In the genomic region with DNA sequence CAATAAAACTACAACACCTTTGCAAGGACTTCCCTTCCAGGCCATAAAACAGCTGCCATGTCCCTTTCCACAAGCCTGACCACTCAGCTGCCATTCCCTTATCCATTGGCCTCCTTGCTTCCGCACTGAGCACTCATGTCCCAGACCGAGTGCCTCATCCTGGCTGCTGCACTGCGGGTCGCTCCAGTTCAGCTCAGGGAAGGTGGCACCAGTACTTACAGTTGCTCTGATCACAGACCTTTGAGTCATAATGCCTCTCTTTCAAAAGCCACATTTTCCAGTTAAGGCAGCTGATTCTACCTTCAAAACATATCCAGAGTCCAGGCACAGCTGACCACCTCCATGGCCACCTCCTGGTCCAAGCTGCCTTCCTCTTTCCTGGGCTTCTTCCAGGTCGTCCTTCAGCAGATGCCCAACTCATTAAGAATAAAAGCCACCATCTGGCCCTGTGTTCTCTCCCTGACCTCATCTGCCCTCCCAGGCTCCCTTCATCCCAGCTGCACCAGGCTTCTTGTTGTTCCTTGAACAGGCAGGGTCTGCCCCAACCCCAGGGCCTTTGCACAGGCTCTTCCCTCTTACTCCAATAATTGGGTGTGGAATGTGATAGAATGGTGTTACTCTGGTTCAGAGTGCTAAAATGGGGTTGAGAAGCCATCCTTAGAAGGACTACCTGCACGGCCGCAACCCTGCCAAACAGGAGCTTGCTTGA, we compare ENCODE assay signal across 27 cellular contexts.
"Had no signal": no experiment of that assay in that cellular context is flagged by ENCODE, and none has a peak within 500 bp of the region (broad histone marks: within the 10 kb centered on the region; RNA-seq: fewer than 3 reads in every experiment).

No MANE protein-coding gene starts in this region.

- H3K4me2 ChIP-seq: SK-N-SH had no signal

- H3K4me3 ChIP-seq: SJCRH30 had no signal

- H3K36me3 Mint-ChIP-seq: activated naive CD8-positive, alpha-beta T cell treated with anti-CD3 and anti-CD28 coated beads, Interleukin-2, amount 10 ng/mL, durations not matched to agents 7 days and 5 days had no signal

- H3K4me1 ChIP-seq: SJCRH30 had no signal

- H3K27ac Mint-ChIP-seq: activated CD4-positive, alpha-beta T cell treated with anti-CD3 and anti-CD28 coated beads for 36 hours; activated CD8-positive, alpha-beta T cell treated with anti-CD3 and anti-CD28 coated beads, Interleukin-2, amount 10 ng/mL, durations not matched to agents 7 days and 5 days; activated naive CD8-positive, alpha-beta T cell treated with anti-CD3 and anti-CD28 coated beads, Interleukin-2, amount 10 ng/mL, durations not matched to agents 7 days and 5 days had no signal

- H3K36me3 ChIP-seq: SJCRH30 had no signal

- H3K4me1 Mint-ChIP-seq: activated CD4-positive, alpha-beta T cell treated with anti-CD3 and anti-CD28 coated beads for 36 hours; activated naive CD8-positive, alpha-beta T cell treated with anti-CD3 and anti-CD28 coated beads, Interleukin-2, amount 10 ng/mL, durations not matched to agents 7 days and 5 days had no signal

- H3K9ac ChIP-seq: SK-N-SH had no signal

- ATAC-seq: activated CD4-positive, alpha-beta T cell treated with anti-CD3 and anti-CD28 coated beads for 36 hours; activated CD8-positive, alpha-beta T cell treated with anti-CD3 and anti-CD28 coated beads, Interleukin-2, amount 10 ng/mL, durations not matched to agents 7 days and 5 days; Panc1 had no signal

- H3K9me3 ChIP-seq: SJCRH30, SK-N-SH had no signal

- H3K27ac ChIP-seq: SJCRH30, VCaP had no signal

- DNase-seq: activated CD4-positive, alpha-beta T cell treated with anti-CD3 and anti-CD28 coated beads for 36 hours; activated CD4-positive, alpha-beta T cell treated with anti-CD3 and anti-CD28 coated beads, Interleukin-2, amount 50 U/mL, for 4 hours; activated CD8-positive, alpha-beta memory T cell treated with anti-CD3 and anti-CD28 coated beads, Interleukin-2, amount 50 U/mL, for 48 hours; activated CD8-positive, alpha-beta T cell treated with anti-CD3 and anti-CD28 coated beads, Interleukin-2, amount 10 ng/mL, durations not matched to agents 7 days and 5 days; activated naive CD4-positive, alpha-beta T cell treated with anti-CD3 and anti-CD28 coated beads, Interleukin-2, amount 50 U/mL, for 16 hours; activated naive CD8-positive, alpha-beta T cell treated with anti-CD3 and anti-CD28 coated beads, Interleukin-2, amount 10 ng/mL, durations not matched to agents 7 days and 5 days; activated T-cell treated with anti-CD3 and anti-CD28 coated beads, Interleukin-2, amount 50 U/mL, for 1 hour; aorta; central memory CD4-positive, alpha-beta T cell; KG1; NCI-H1092; NCI-H1417; NCI-H1694; NCI-H2029; NCI-H446; NCI-H526; NCI-H774; NK-92 treated with Interleukin-12 subunit alpha and Interleukin-12 subunit beta, amount 100 ng/mL, for 24 hours; OCI-M1; Right ventricle myocardium superior; RPMI8226; SJCRH30; SK-N-SH; T-helper 1 cell had no signal

- FAIRE-seq: bronchial epithelial cell had no signal

- H3K9me3 Mint-ChIP-seq: activated naive CD8-positive, alpha-beta T cell treated with anti-CD3 and anti-CD28 coated beads, Interleukin-2, amount 10 ng/mL, durations not matched to agents 7 days and 5 days had no signal

- H3K4me3 Mint-ChIP-seq: activated CD4-positive, alpha-beta T cell treated with anti-CD3 and anti-CD28 coated beads for 36 hours; activated CD8-positive, alpha-beta T cell treated with anti-CD3 and anti-CD28 coated beads, Interleukin-2, amount 10 ng/mL, durations not matched to agents 7 days and 5 days; activated naive CD8-positive, alpha-beta T cell treated with anti-CD3 and anti-CD28 coated beads, Interleukin-2, amount 10 ng/mL, durations not matched to agents 7 days and 5 days had no signal
